ENCODE assay signal across 16 cellular contexts in the genomic region with DNA sequence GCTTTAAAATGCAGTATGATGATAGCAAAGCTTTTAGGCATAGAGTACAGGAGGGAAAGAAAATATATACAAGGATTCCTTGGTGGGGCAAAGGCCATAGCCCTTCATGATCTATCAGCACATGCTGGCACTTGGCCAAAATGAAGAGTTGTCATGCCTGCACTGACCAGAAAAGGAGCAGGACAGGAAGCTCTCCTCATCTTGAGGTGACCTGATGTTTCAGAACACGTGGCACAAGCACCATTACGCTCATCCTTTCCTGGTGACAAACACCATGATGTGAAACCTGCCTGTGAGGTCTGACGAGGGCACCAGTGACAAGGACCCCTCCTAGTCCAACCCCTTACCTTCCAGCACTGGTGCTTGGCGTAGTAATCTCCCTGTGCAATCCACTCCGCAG.
"Had no signal": no experiment of that assay in that cellular context is flagged by ENCODE, and none has a peak within 500 bp of the region (broad histone marks: within the 10 kb centered on the region; RNA-seq: fewer than 3 reads in every experiment).

No MANE protein-coding gene starts in this region.

- H3K4me3 ChIP-seq: gastrocnemius medialis, right lobe of liver, smooth muscle cell, thyroid gland had no signal

- H3K4me1 ChIP-seq: gastrocnemius medialis, parathyroid adenoma, right lobe of liver had no signal

- H3K9me3 ChIP-seq: gastrocnemius medialis, right lobe of liver, thyroid gland had no signal

- H3K79me2 ChIP-seq: parathyroid adenoma had no signal

- H3K4me2 ChIP-seq: smooth muscle cell had no signal

- H3K9ac ChIP-seq: parathyroid adenoma had no signal

- H3K27me3 ChIP-seq: gastrocnemius medialis, right lobe of liver, thyroid gland had no signal

- H3K27me3 Mint-ChIP-seq: activated T-cell treated with anti-CD3 and anti-CD28 coated beads, Interleukin-2, amount 50 U/mL, for 24 hours; stimulated activated naive B cell treated with anti-CD40 and anti-IgM and Interleukin-4, amounts not matched to agents 10 μg/mL and 1 μg/mL and 100 μg/mL, for 72 hours had no signal

- H3K36me3 ChIP-seq: gastrocnemius medialis had no signal

- H3K4me3 Mint-ChIP-seq: activated T-cell treated with anti-CD3 and anti-CD28 coated beads, Interleukin-2, amount 50 U/mL, for 24 hours; nephron; stimulated activated naive B cell treated with anti-CD40 and anti-IgM and Interleukin-4, amounts not matched to agents 10 μg/mL and 1 μg/mL and 100 μg/mL, for 72 hours had no signal

- H2AFZ ChIP-seq: parathyroid adenoma had no signal

- H3K27ac Mint-ChIP-seq: nephron had no signal

- DNase-seq: activated CD4-positive, CD25-positive, alpha-beta regulatory T cell; activated effector memory CD4-positive, alpha-beta T cell treated with anti-CD3 and anti-CD28 coated beads, Interleukin-2, amount 50 U/mL, for 16 hours; activated naive CD4-positive, alpha-beta T cell treated with anti-CD3 and anti-CD28 coated beads, Interleukin-2, amount 50 U/mL, for 16 hours; activated T-cell treated with anti-CD3 and anti-CD28 coated beads, Interleukin-2, amount 50 U/mL, for 24 hours; effector CD4-positive, alpha-beta T cell; gastrocnemius medialis; head of caudate nucleus; right lobe of liver; stimulated activated CD4-positive, alpha-beta T cell treated with anti-CD3 and anti-CD28 coated beads, Interleukin-4, amount 100 ng/mL, for 24 hours; stimulated activated naive B cell treated with anti-CD40 and anti-IgM and Interleukin-4, amounts not matched to agents 10 μg/mL and 1 μg/mL and 100 μg/mL, for 72 hours; T1000; thyroid gland had no signal

- H3K27ac ChIP-seq: gastrocnemius medialis, parathyroid adenoma, right lobe of liver, thyroid gland had no signal

- ATAC-seq: esophagus mucosa; gastrocnemius medialis; right lobe of liver; stimulated activated naive B cell treated with anti-CD40 and anti-IgM and Interleukin-4, amounts not matched to agents 10 μg/mL and 1 μg/mL and 100 μg/mL, for 72 hours had no signal
